Comparison of ENCODE assay signal across 10 cellular contexts in genomic region chr5:159405611-159406031, GRCh38.
DNase-seq lines count a peak whose midpoint lies in the region; ATAC-seq and FAIRE-seq lines count a peak whose summit lies in the region.
"Had no signal": no experiment of that assay in that cellular context is flagged by ENCODE, and none has a peak within 500 bp of the region (broad histone marks: within the 10 kb centered on the region; RNA-seq: fewer than 3 reads in every experiment).

No MANE protein-coding gene starts in this region.

- H3K36me3 Mint-ChIP-seq in IgD-negative memory B cell: peaks cover 8% of the 10 kb centered on the region
- H3K36me3 Mint-ChIP-seq in activated T-cell treated with anti-CD3 and anti-CD28 coated beads, Interleukin-2, amount 50 U/mL, for 72 hours (ENCODE audit: insufficient read depth in 2 of 2): no peaks in the 10 kb centered on the region

- DNase-seq in AML-193 (lab: John Stamatoyannopoulos, UW): peak; percentile 82 to 86
- DNase-seq in GM19239 (ENCODE audit: insufficient read length, low spot score): no peak
- DNase-seq in midbrain (lab: John Stamatoyannopoulos, UW): no peak
- no peak for DNase-seq in NCI-H69 (lab: John Stamatoyannopoulos, UW)
- no peak for DNase-seq in activated naive CD4-positive, alpha-beta T cell treated with anti-CD3 and anti-CD28 coated beads, Interleukin-2, amount 50 U/mL, for 16 hours
- no peak for DNase-seq in activated T-cell treated with anti-CD3 and anti-CD28 coated beads, Interleukin-2, amount 50 U/mL, for 72 hours
- DNase-seq: activated CD4-positive, CD25-positive, alpha-beta regulatory T cell had no signal

- H3K9me3 Mint-ChIP-seq in IgD-negative memory B cell: no peaks in the 10 kb centered on the region
- no peaks in the 10 kb centered on the region for H3K9me3 Mint-ChIP-seq in activated T-cell treated with anti-CD3 and anti-CD28 coated beads, Interleukin-2, amount 50 U/mL, for 72 hours

- no peaks in the 10 kb centered on the region for H3K27me3 Mint-ChIP-seq in IgD-negative memory B cell
- peaks cover 60% of the 10 kb centered on the region for H3K27me3 Mint-ChIP-seq in activated T-cell treated with anti-CD3 and anti-CD28 coated beads, Interleukin-2, amount 50 U/mL, for 72 hours (ENCODE audit: low read depth)

- peaks cover 23 to 39% (median 36%) of the 10 kb centered on the region in 3 donors for H3K4me1 Mint-ChIP-seq in IgD-negative memory B cell
- peaks cover 26% of the 10 kb centered on the region for H3K4me1 Mint-ChIP-seq in activated T-cell treated with anti-CD3 and anti-CD28 coated beads, Interleukin-2, amount 50 U/mL, for 72 hours (ENCODE audit: low read depth)

- FAIRE-seq in GM19239 (lab: Jason Lieb, UNC): peak; percentile 84
- FAIRE-seq: A549 had no signal

- peak overlapping the region in 2 of 4 donors; percentile 51 to 88 for H3K4me3 Mint-ChIP-seq in IgD-negative memory B cell
- H3K4me3 Mint-ChIP-seq in activated T-cell treated with anti-CD3 and anti-CD28 coated beads, Interleukin-2, amount 50 U/mL, for 72 hours: no peak overlapping the region

- H3K27ac Mint-ChIP-seq in IgD-negative memory B cell: peak overlapping the region in 2 of 3 donors; percentile 41 to 80
- no peak overlapping the region for H3K27ac Mint-ChIP-seq in activated T-cell treated with anti-CD3 and anti-CD28 coated beads, Interleukin-2, amount 50 U/mL, for 72 hours

- peak; percentile 68 for ATAC-seq in HG02840 (IDR thresholded peaks at IDR 0.05; ENCODE audit: low FRiP score, unreplicated experiment)
- no peak for ATAC-seq in activated T-cell treated with anti-CD3 and anti-CD28 coated beads, Interleukin-2, amount 50 U/mL, for 72 hours (replicated peaks in 1 of 2)
- ATAC-seq: A549 had no signal

Comparison
In these comparisons a context has a peak if more than half of its experiments do, and no peak if none do; other contexts are left out.
1. DNase-seq: peak in AML-193 (2 of 2); none in GM19239 (single experiment), midbrain (single experiment), NCI-H69 (single experiment), activated naive CD4-positive, alpha-beta T cell treated with anti-CD3 and anti-CD28 coated beads, Interleukin-2, amount 50 U/mL, for 16 hours (single experiment) and activated T-cell treated with anti-CD3 and anti-CD28 coated beads, Interleukin-2, amount 50 U/mL, for 72 hours (0 of 2).